In genomic region chr14:66815687-66816086, GRCh38 we compare ENCODE assay signal across 34 cellular contexts.
"Had no signal": no experiment of that assay in that cellular context is flagged by ENCODE, and none has a peak within 500 bp of the region (broad histone marks: within the 10 kb centered on the region; RNA-seq: fewer than 3 reads in every experiment).

No MANE protein-coding gene starts in this region.

- H3K36me3 ChIP-seq: adrenal gland, breast epithelium, cardiac muscle cell had no signal

- H3K4me3 Mint-ChIP-seq: activated B cell treated with CpG ODN at 0.5 μM for 24 hours; activated CD8-positive, alpha-beta T cell treated with anti-CD3 and anti-CD28 coated beads for 36 hours; activated naive CD8-positive, alpha-beta T cell; activated T-cell treated with anti-CD3 and anti-CD28 coated beads, Interleukin-2, amount 50 U/mL, for 4 hours; activated T-helper 17 cell treated with anti-CD3 and anti-CD28 coated beads, Interleukin-2, amount 50 U/mL, for 72 hours; brain; dendritic cell treated with granulocyte-macrophage colony-stimulating factor and Interleukin-4, amounts not matched to agents 40 ng/mL and 50 ng/mL, for 4 days; endodermal cell had no signal

- ATAC-seq: activated CD4-positive, CD25-positive, alpha-beta regulatory T cell treated with anti-CD3 and anti-CD28 coated beads, Interleukin-2, amount 50 U/mL, for 24 hours; activated CD8-positive, alpha-beta T cell treated with anti-CD3 and anti-CD28 coated beads for 36 hours; activated T-cell treated with anti-CD3 and anti-CD28 coated beads, Interleukin-2, amount 50 U/mL, for 4 hours; activated T-helper 17 cell treated with anti-CD3 and anti-CD28 coated beads, Interleukin-2, amount 50 U/mL, for 72 hours; foreskin keratinocyte; gastrocnemius medialis; heart left ventricle had no signal

- H3K27me3 Mint-ChIP-seq: activated B cell treated with CpG ODN at 0.5 μM for 24 hours; activated CD8-positive, alpha-beta T cell treated with anti-CD3 and anti-CD28 coated beads for 36 hours; activated naive CD8-positive, alpha-beta T cell; activated T-helper 17 cell treated with anti-CD3 and anti-CD28 coated beads, Interleukin-2, amount 50 U/mL, for 72 hours; brain; dendritic cell treated with granulocyte-macrophage colony-stimulating factor and Interleukin-4, amounts not matched to agents 40 ng/mL and 50 ng/mL, for 4 days had no signal

- H3K27ac Mint-ChIP-seq: activated B cell treated with CpG ODN at 0.5 μM for 24 hours; activated CD8-positive, alpha-beta T cell treated with anti-CD3 and anti-CD28 coated beads for 36 hours; activated naive CD8-positive, alpha-beta T cell; activated T-helper 17 cell treated with anti-CD3 and anti-CD28 coated beads, Interleukin-2, amount 50 U/mL, for 72 hours; brain; dendritic cell treated with granulocyte-macrophage colony-stimulating factor and Interleukin-4, amounts not matched to agents 40 ng/mL and 50 ng/mL, for 4 days; endodermal cell had no signal

- H3K27ac ChIP-seq: adrenal gland, ascending aorta, breast epithelium, cardiac muscle cell, coronary artery, dorsolateral prefrontal cortex, esophagus muscularis mucosa, foreskin keratinocyte, gastrocnemius medialis, heart left ventricle, WERI-Rb-1 had no signal

- H3K4me3 ChIP-seq: adrenal gland, ascending aorta, breast epithelium, cardiac muscle cell, coronary artery, dorsolateral prefrontal cortex, esophagus muscularis mucosa, gastrocnemius medialis, heart left ventricle had no signal

- H3K4me1 ChIP-seq: adrenal gland, ascending aorta, breast epithelium, esophagus muscularis mucosa, foreskin keratinocyte had no signal

- DNase-seq: activated B cell treated with CpG ODN at 0.5 μM for 24 hours; activated CD4-positive, alpha-beta T cell treated with anti-CD3 and anti-CD28 coated beads for 48 hours; activated CD4-positive, alpha-beta T cell treated with anti-CD3 and anti-CD28 coated beads, Interleukin-2, amount 50 U/mL, for 1 hour; activated CD4-positive, alpha-beta T cell treated with anti-CD3 and anti-CD28 coated beads, Interleukin-2, amount 50 U/mL, for 48 hours; activated CD8-positive, alpha-beta memory T cell treated with anti-CD3 and anti-CD28 coated beads for 24 hours; activated CD8-positive, alpha-beta T cell treated with anti-CD3 and anti-CD28 coated beads for 36 hours; activated effector memory CD4-positive, alpha-beta T cell treated with Interleukin-2 at 50 U/mL for 16 hours; activated gamma-delta T cell treated with Interleukin-2 at 50 U/mL for 16 hours; activated naive CD4-positive, alpha-beta T cell treated with anti-CD3 and anti-CD28 coated beads, Interleukin-2, amount 50 U/mL, for 16 hours; activated naive CD4-positive, alpha-beta T cell treated with Interleukin-2 at 50 U/mL for 16 hours; activated T-cell treated with anti-CD3 and anti-CD28 coated beads, Interleukin-2, amount 50 U/mL, for 4 hours; adrenal gland; central memory CD4-positive, alpha-beta T cell; cerebellar nuclear complex; dorsolateral prefrontal cortex; effector memory CD4-positive, alpha-beta T cell; endodermal cell; foreskin keratinocyte; gastrocnemius medialis; glutamatergic neuron; heart left ventricle; T-helper 2 cell; WERI-Rb-1 had no signal

- FAIRE-seq: TTC549 had no signal

- H3K27me3 ChIP-seq: adrenal gland, ascending aorta, breast epithelium, cardiac muscle cell, dorsolateral prefrontal cortex, esophagus muscularis mucosa, foreskin keratinocyte, gastrocnemius medialis, heart left ventricle had no signal

- H3K4me1 Mint-ChIP-seq: activated B cell treated with CpG ODN at 0.5 μM for 24 hours; activated T-helper 17 cell treated with anti-CD3 and anti-CD28 coated beads, Interleukin-2, amount 50 U/mL, for 72 hours; brain; endodermal cell had no signal
